8 cellular contexts compared by ENCODE assay signal in the genomic region with DNA sequence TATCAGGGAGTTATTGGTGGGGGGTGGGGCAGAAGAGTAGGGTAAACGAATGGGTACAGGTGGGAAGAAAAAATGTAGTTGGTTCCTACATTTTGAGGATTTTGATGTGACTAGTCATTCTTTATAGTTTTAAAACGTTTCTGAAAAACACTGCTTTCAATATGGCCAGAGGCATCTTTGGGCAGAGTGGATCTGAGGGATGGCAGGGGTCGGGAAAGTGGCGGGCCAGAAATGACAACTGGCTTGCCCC. TPM values are rescaled to one million over a fixed set of nuclear protein-coding genes. Genes with fewer than 3 reads are reported as not detected.
DNase-seq lines count a peak whose midpoint lies in the region; ATAC-seq and TF ChIP-seq lines count a peak whose summit lies in the region.

No MANE protein-coding gene starts in this region.

- no peaks in the 10 kb centered on the region for H3K9me2 ChIP-seq in SU-DHL-6 (replicated peaks; ENCODE audit: insufficient read depth, low read length)

- peak overlapping the region; percentile 69 for H3K9ac ChIP-seq in SU-DHL-6 (ENCODE audit: low read length)

- H3K4me1 ChIP-seq in gastrocnemius medialis, result peaks cover 18 to 21% of the 10 kb centered on the region in 2 donors

- H3K9me3 ChIP-seq in SU-DHL-6 (ENCODE audit: insufficient read depth, low read length), result no peaks in the 10 kb centered on the region
- H3K9me3 ChIP-seq in gastrocnemius medialis, result no peaks in the 10 kb centered on the region

- H2AFZ ChIP-seq in SU-DHL-6 (ENCODE audit: low read depth, low read length, severe bottlenecking), result peak overlapping the region; percentile 60

- H3K27me3 ChIP-seq in SU-DHL-6 (ENCODE audit: low read length) (no peaks in the 10 kb centered on the region), gastrocnemius medialis (no peaks in the 10 kb centered on the region)

- peaks cover 5% of the 10 kb centered on the region; the same call in 1 of the 2 replicates for H3K79me2 ChIP-seq in SU-DHL-6 (ENCODE audit: insufficient read depth, low read length)

- peak overlapping the region; percentile 87 for H3K4me2 ChIP-seq in SU-DHL-6 (ENCODE audit: low read depth, low read length, poor library complexity, severe bottlenecking)

- H3F3A ChIP-seq in SU-DHL-6 (ENCODE audit: insufficient read depth), result peaks cover 12% of the 10 kb centered on the region; the same call in 1 of the 2 replicates

- TF ChIP-seq CTCF in SU-DHL-6 (IDR thresholded peaks at IDR 0.05; ENCODE audit: insufficient read depth, low read length, poor library complexity, severe bottlenecking) (no peak), fibroblast of mammary gland (conservative IDR thresholded peaks at IDR 0.05; ENCODE audit: control insufficient read depth, insufficient read depth, low read depth, low read length) (no peak), gastrocnemius medialis (IDR thresholded peaks at IDR 0.05 in 4 of 5, conservative IDR thresholded peaks at IDR 0.05 in 1 of 5) (no peak)

- no peaks in the 10 kb centered on the region for H4K20me1 ChIP-seq in SU-DHL-6 (ENCODE audit: low read depth, low read length)

- TF ChIP-seq POLR2A in gastrocnemius medialis (IDR thresholded peaks at IDR 0.05), result no peak

- ATAC-seq in GM18502 (IDR thresholded peaks at IDR 0.05; ENCODE audit: poor library complexity, unreplicated experiment), result peak; percentile 0
- ATAC-seq in gastrocnemius medialis, result no peak
- no peak for ATAC-seq in GM18517 (IDR thresholded peaks at IDR 0.05; ENCODE audit: unreplicated experiment)
- ATAC-seq in esophagus mucosa, result no peak

- H3K27ac ChIP-seq in SU-DHL-6 (ENCODE audit: low read depth, low read length) (peak overlapping the region; percentile 69), gastrocnemius medialis (peak overlapping the region; percentile 88 to 97 (median 94))

- DNase-seq in fibroblast of mammary gland (ENCODE audit: low read depth) (no peak), gastrocnemius medialis (no peak), AG08395 (ENCODE audit: low spot score) (no peak)
- DNase-seq in stimulated activated CD4-positive, alpha-beta T cell treated with anti-CD3 and anti-CD28 coated beads, Interleukin-4, amount 100 ng/mL, for 4 hours, result no peak

- H3K36me3 ChIP-seq in SU-DHL-6 (ENCODE audit: low read length) (no peaks in the 10 kb centered on the region), gastrocnemius medialis (no peaks in the 10 kb centered on the region)

- in situ Hi-C loops in gastrocnemius medialis (cut with MboI; ENCODE audit: low sequenced_read_pairs in 4 of 4), result no loop called here

- peak overlapping the region; percentile 53 for H3K4me3 ChIP-seq in SU-DHL-6 (ENCODE audit: insufficient read depth, low read length, poor library complexity, severe bottlenecking)
- peak overlapping the region; percentile 78 for H3K4me3 ChIP-seq in fibroblast of mammary gland (ENCODE audit: control insufficient read depth, low read depth, low read length)
- peak overlapping the region; percentile 78 to 97 (median 82) for H3K4me3 ChIP-seq in gastrocnemius medialis

- intact Hi-C loops in gastrocnemius medialis (cut with DNase I; ENCODE audit: low total_unique reads), result loop anchor here (2.0 to 5.0 kb wide), 2 partner anchors 419 to 976 kb away; partner anchors contain the start of genes DDIT3 and MBD6

RNA-seq across cellular contexts. Expression of gene ATP23, which starts 0.5 kb away (rescaled TPM):
- total RNA-seq in gastrocnemius medialis (10 to 100 TPM in 2 of 4 donors, 1 to 10 TPM in 2; 7.1 to 26.4 (median 10.7) TPM), esophagus mucosa (7.6 TPM)
